Comparison of ENCODE assay signal across 8 cellular contexts in the genomic region with DNA sequence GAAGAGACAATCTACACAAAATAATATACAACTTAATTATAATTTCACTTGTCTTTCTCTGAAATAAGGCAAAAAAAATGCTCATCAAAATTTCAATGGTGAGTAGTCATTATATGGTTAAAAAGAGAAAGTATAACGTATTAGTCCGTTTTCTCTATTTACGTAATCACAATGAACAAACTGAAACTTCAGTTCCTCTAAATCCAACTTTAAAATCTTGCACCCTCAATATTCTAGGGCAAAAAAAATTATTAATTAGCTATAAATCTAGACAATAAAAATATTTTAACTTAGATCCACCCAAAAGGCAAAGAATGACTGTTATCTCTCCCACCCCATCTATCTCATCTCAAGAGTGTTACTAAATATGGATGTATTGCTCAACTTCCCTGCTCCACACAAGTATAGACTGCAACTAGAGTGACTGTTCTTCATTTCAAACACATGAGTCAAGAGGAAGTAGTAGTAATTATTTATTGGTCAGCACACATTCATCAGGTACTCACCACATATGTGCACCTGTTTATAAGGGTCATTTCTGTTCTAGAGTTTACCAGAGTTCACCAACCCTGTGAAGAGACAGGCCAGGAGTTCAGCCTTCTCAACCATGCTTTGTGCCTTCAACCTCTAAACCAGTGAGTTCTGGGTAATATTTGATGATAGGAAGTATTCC. TPM values are rescaled to one million over a fixed set of nuclear protein-coding genes. Genes with fewer than 3 reads are reported as not detected.
DNase-seq lines count a peak whose midpoint lies in the region; ATAC-seq and TF ChIP-seq lines count a peak whose summit lies in the region.

No MANE protein-coding gene starts in this region.

- no peaks in the 10 kb centered on the region for H3K36me3 ChIP-seq in MM.1S (replicated peaks; ENCODE audit: insufficient read depth, low read length)

- no peaks in the 10 kb centered on the region for H3K27me3 Mint-ChIP-seq in activated CD8-positive, alpha-beta T cell treated with anti-CD3 and anti-CD28 coated beads, Interleukin-2, amount 10 ng/mL, durations not matched to agents 7 days and 5 days (ENCODE audit: low read depth)

- peak; percentile 63 for ATAC-seq in activated CD8-positive, alpha-beta T cell treated with anti-CD3 and anti-CD28 coated beads, Interleukin-2, amount 10 ng/mL, durations not matched to agents 7 days and 5 days

- peaks cover 25% of the 10 kb centered on the region for H3K36me3 Mint-ChIP-seq in activated CD8-positive, alpha-beta T cell treated with anti-CD3 and anti-CD28 coated beads, Interleukin-2, amount 10 ng/mL, durations not matched to agents 7 days and 5 days (ENCODE audit: low read depth)

- no peak overlapping the region for H3K4me3 ChIP-seq in MM.1S (ENCODE audit: low read length)

- no peaks in the 10 kb centered on the region for H3K79me2 ChIP-seq in MM.1S (ENCODE audit: low read length)

- no peaks in the 10 kb centered on the region for H3K9me2 ChIP-seq in MM.1S (replicated peaks; ENCODE audit: insufficient read depth, low read length)

- H3K27me3 ChIP-seq in MM.1S (replicated peaks; ENCODE audit: insufficient read depth, low read length) = no peaks in the 10 kb centered on the region

- H3K27ac Mint-ChIP-seq in activated CD8-positive, alpha-beta T cell treated with anti-CD3 and anti-CD28 coated beads, Interleukin-2, amount 10 ng/mL, durations not matched to agents 7 days and 5 days = peak overlapping the region; percentile 10

- H3K9me3 Mint-ChIP-seq in activated CD8-positive, alpha-beta T cell treated with anti-CD3 and anti-CD28 coated beads, Interleukin-2, amount 10 ng/mL, durations not matched to agents 7 days and 5 days (ENCODE audit: insufficient read depth) = no peaks in the 10 kb centered on the region

- no peaks in the 10 kb centered on the region for H4K20me1 ChIP-seq in MM.1S (ENCODE audit: insufficient read depth, low read length)

- H3F3A ChIP-seq in MM.1S (ENCODE audit: insufficient read depth, low read length) = no peaks in the 10 kb centered on the region

- no peak overlapping the region for H2AFZ ChIP-seq in MM.1S (ENCODE audit: low read length)

- no peaks in the 10 kb centered on the region for H3K4me1 ChIP-seq in MM.1S (ENCODE audit: low read length)

- no peak overlapping the region for H3K4me2 ChIP-seq in MM.1S (ENCODE audit: low read depth, low read length)

- peaks cover 41% of the 10 kb centered on the region for H3K4me1 Mint-ChIP-seq in activated CD8-positive, alpha-beta T cell treated with anti-CD3 and anti-CD28 coated beads, Interleukin-2, amount 10 ng/mL, durations not matched to agents 7 days and 5 days (ENCODE audit: low read depth)

- CTCF ChIA-PET in activated CD8-positive, alpha-beta T cell treated with anti-CD3 and anti-CD28 coated beads, Interleukin-2, amount 10 ng/mL, durations not matched to agents 7 days and 5 days (lab: Charles Lee) = no interaction called here

- H3K9me3 ChIP-seq in MM.1S (replicated peaks; ENCODE audit: insufficient read depth, low read length) = no peaks in the 10 kb centered on the region

- DNase-seq in NCI-H1694 treated with DMSO at 0.1 percent for 48 hours (lab: John Stamatoyannopoulos, UW) (peak; percentile 4), NCI-H1694 (lab: John Stamatoyannopoulos, UW) (no peak), KG1 (lab: John Stamatoyannopoulos, UW) (peak; percentile 26), kidney glomerular epithelial cell (lab: John Stamatoyannopoulos, UW) (peak; percentile 100), iPS-NIHi11 (ENCODE audit: low spot score) (no peak), MM.1S (no peak), NCI-H1048 (lab: John Stamatoyannopoulos, UW) (no peak)
- no peak for DNase-seq in activated CD8-positive, alpha-beta T cell treated with anti-CD3 and anti-CD28 coated beads, Interleukin-2, amount 10 ng/mL, durations not matched to agents 7 days and 5 days

- H3K9ac ChIP-seq in MM.1S (ENCODE audit: low read length) = no peak overlapping the region

- no peak overlapping the region for H3K27ac ChIP-seq in MM.1S (ENCODE audit: low read length)

- POLR2A ChIA-PET in activated CD8-positive, alpha-beta T cell treated with anti-CD3 and anti-CD28 coated beads, Interleukin-2, amount 10 ng/mL, durations not matched to agents 7 days and 5 days (lab: Charles Lee) = interaction anchor here (2.5 kb wide), 1 partner anchor 16 kb away, joined by 10 read pairs; no protein-coding TSS in a partner anchor

- H3K4me3 Mint-ChIP-seq in activated CD8-positive, alpha-beta T cell treated with anti-CD3 and anti-CD28 coated beads, Interleukin-2, amount 10 ng/mL, durations not matched to agents 7 days and 5 days = peak overlapping the region; percentile 6

- no peak for TF ChIP-seq CTCF in MM.1S (IDR thresholded peaks at IDR 0.05; ENCODE audit: low read length)

RNA-seq across cellular contexts. Expression of a gene that starts 36.4 kb away (rescaled TPM):
- total RNA-seq in activated CD8-positive, alpha-beta T cell treated with anti-CD3 and anti-CD28 coated beads, Interleukin-2, amount 10 ng/mL, durations not matched to agents 7 days and 5 days = 10 to 100 TPM; 33.4 to 34.8 TPM

Comparison
In these comparisons a context has a peak if more than half of its experiments do, and no peak if none do; other contexts are left out.
1. DNase-seq: peak in NCI-H1694 treated with DMSO at 0.1 percent for 48 hours (single experiment), KG1 (single experiment) and kidney glomerular epithelial cell (single experiment); none in NCI-H1694 (single experiment), activated CD8-positive, alpha-beta T cell treated with anti-CD3 and anti-CD28 coated beads, Interleukin-2, amount 10 ng/mL, durations not matched to agents 7 days and 5 days (single experiment), iPS-NIHi11 (single experiment), MM.1S (single experiment) and NCI-H1048 (single experiment).